Comparison of ENCODE assay signal across 7 cellular contexts in the genomic region with DNA sequence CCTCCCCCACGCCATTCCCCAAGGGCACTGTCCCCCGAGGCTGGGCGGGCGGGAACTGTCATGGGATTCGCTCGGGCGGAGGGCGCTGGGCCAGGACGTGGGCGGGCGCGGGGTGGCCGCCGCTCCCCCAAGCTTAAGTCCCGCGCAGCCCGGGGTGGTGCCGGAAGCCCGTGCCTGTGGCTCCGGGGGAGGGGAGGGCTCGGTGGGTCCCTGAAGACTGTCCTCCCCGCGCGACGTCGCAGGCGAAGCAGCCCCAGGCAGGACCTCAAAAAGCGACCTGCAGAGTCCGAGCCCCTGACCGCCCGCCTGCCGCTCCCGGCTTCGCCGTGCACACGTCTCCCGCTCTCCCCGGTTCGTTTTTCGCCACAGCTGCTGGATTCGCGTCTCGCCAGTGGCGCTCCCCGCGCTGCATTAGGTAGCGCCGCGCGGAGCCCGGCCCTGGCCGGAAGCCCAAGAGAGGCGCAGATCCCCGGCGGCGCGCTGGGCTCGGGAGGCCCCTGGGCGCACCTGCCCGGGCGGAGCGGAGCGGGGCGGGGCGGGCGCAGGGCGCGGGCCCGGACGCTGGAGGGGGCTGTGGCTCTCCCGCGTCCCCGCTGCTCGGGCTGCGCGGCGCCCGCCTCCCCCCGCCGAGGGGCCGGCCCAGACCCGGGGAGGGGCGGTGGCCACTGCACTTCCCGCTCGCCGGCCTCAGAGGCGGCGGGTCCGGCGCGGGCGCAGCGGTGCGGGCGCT. TPM values are rescaled to one million over a fixed set of nuclear protein-coding genes. Genes with fewer than 3 reads are reported as not detected.
DNase-seq lines count a peak whose midpoint lies in the region; ATAC-seq and TF ChIP-seq lines count a peak whose summit lies in the region.

TSS of gene FARP1 (plus strand) at position 668 of the 730 bp plus-strand sequence. CDS start 70,149 bp downstream, outside the sequence.

- 14% methylated on average over 18 of the region's 95 CpGs for WGBS in SK-N-SH (ENCODE audit: low lambda C conversion rate)

- TF ChIP-seq RAD21 in SK-N-SH (IDR thresholded peaks at IDR 0.05; ENCODE audit: low read length), result peak; percentile 59

- DNase-seq in GM10248 (ENCODE audit: extremely low spot score) (peak; percentile 65), SK-N-SH (peak; percentile 95), coronary artery (ENCODE audit: low spot score) (peak; percentile 82), kidney glomerular epithelial cell (lab: John Stamatoyannopoulos, UW) (peak; percentile 24)
- no peak for DNase-seq in Jurkat, Clone E6-1 (ENCODE audit: low read depth, low spot score)
- DNase-seq in stimulated activated CD4-positive, alpha-beta T cell treated with anti-CD3 and anti-CD28 coated beads, Interleukin-1b, Interleukin-23, amount 100 ng/mL, for 48 hours, result peak; percentile 40

- CTCF ChIA-PET in GM10248 (lab: Yijun Ruan, JAX), result no interaction called here
- CTCF ChIA-PET in SK-N-SH (lab: Yijun Ruan, JAX), result interaction anchor here (0.6 to 1.6 kb wide), 12 partner anchors 10 to 531 kb away, joined by 3 to 10 read pairs (median 4); no protein-coding TSS in a partner anchor

- H3K36me3 ChIP-seq in SK-N-SH (replicated peaks in 1 of 2; ENCODE audit: control insufficient read depth in 1 of 2, insufficient read depth in 2 of 2, low read length in 1 of 2), result no peaks in the 10 kb centered on the region

- peaks cover 30% of the 10 kb centered on the region for H4K20me1 ChIP-seq in SK-N-SH (ENCODE audit: insufficient read depth)

- peak; percentile 36 for TF ChIP-seq CTCF in GM10248 (IDR thresholded peaks at IDR 0.05; ENCODE audit: control extremely low read depth, extremely low read depth, low read depth, missing control alignments)
- TF ChIP-seq CTCF in SK-N-SH (IDR thresholded peaks at IDR 0.05), result no peak; the same call in 1 of the 2 replicates
- TF ChIP-seq CTCF in coronary artery (IDR thresholded peaks at IDR 0.05), result peak; percentile 32

- peak within 1 kb of the TSS; percentile 29 for H3K4me3 ChIP-seq in Jurkat, Clone E6-1 (ENCODE audit: low read length)
- H3K4me3 ChIP-seq in SK-N-SH (ENCODE audit: low read depth in 2 of 2, low read length in 1 of 2), result peak within 1 kb of the TSS; percentile 79 to 81
- peak within 1 kb of the TSS; percentile 96 for H3K4me3 ChIP-seq in coronary artery

- no peak for TF ChIP-seq EP300 in SK-N-SH (IDR thresholded peaks at IDR 0.05; ENCODE audit: borderline replicate concordance in 1 of 2, low read depth in 1 of 2, low read length in 1 of 2)

- H3K27ac ChIP-seq in SK-N-SH (ENCODE audit: low read depth in 2 of 2, low read length in 1 of 2), result peak within 1 kb of the TSS; percentile 53 to 60; a peak in 3 of 4 replicates
- H3K27ac ChIP-seq in coronary artery, result peak within 1 kb of the TSS; percentile 28 to 83

- peaks cover 25 to 28% of the 10 kb centered on the region in 2 experiments for H3K4me1 ChIP-seq in SK-N-SH (ENCODE audit: control insufficient read depth in 1 of 2, insufficient read depth in 2 of 2, low read depth in 1 of 2, low read length in 1 of 2)

- H3F3A ChIP-seq in SK-N-SH (replicated peaks; ENCODE audit: insufficient read depth), result no peaks in the 10 kb centered on the region

- POLR2A ChIA-PET in GM10248 (lab: Yijun Ruan, JAX) (no interaction called here), SK-N-SH (lab: Yijun Ruan, JAX) (interaction anchor here (0.6 kb wide), 1 partner anchor 20 kb away, joined by 3 read pairs; no protein-coding TSS in a partner anchor)

- peak; percentile 88 for ATAC-seq in GM21737 (IDR thresholded peaks at IDR 0.05; ENCODE audit: unreplicated experiment)

- H3K79me2 ChIP-seq in SK-N-SH (ENCODE audit: insufficient read depth), result peaks cover 38% of the 10 kb centered on the region

- no peaks in the 10 kb centered on the region for H3K9me2 ChIP-seq in SK-N-SH

- H3K9ac ChIP-seq in SK-N-SH, result peak within 1 kb of the TSS; percentile 80

- H3K27me3 ChIP-seq in SK-N-SH (ENCODE audit: insufficient read depth), result no peaks in the 10 kb centered on the region

- no peaks in the 10 kb centered on the region for H3K9me3 ChIP-seq in SK-N-SH

- H3K4me2 ChIP-seq in SK-N-SH, result peak within 1 kb of the TSS; percentile 86

- peak within 1 kb of the TSS; percentile 78; the same call in 1 of the 2 replicates for H2AFZ ChIP-seq in SK-N-SH (ENCODE audit: low read depth)

TF ChIP-seq in SK-N-SH, 30 proteins besides CTCF, POLR2A, EP300 and RAD21:
- TF ChIP-seq GATA2 (CRISPR knock-in tag; IDR thresholded peaks at IDR 0.05) (no peak), GABPA (IDR thresholded peaks at IDR 0.05; ENCODE audit: low read depth) (no peak), SMC3 (IDR thresholded peaks at IDR 0.05; ENCODE audit: low read depth, low read length) (peak; percentile 60), NRF1 (IDR thresholded peaks at IDR 0.05; ENCODE audit: low read depth, low read length) (0 out of 2 replicates have a peak, but pooled peaks have one; percentile 22)
TF ChIP-seq in SK-N-SH: peak in this region for 2.

RNA-seq across cellular contexts. Expression of gene FARP1, which starts in this region (rescaled TPM):
- polyA plus RNA-seq in Jurkat, Clone E6-1 (2012; ENCODE audit: insufficient read depth, insufficient read length), result 3.6 TPM
- polyA plus RNA-seq in SK-N-SH (2012; rRNA removed), result 10.6 and 12.0 TPM in 2 replicates
- 12.2 and 17.4 TPM in 2 replicates for polyA plus RNA-seq in SK-N-SH (2012; cell fraction: cytosol; rRNA removed)
- 34.9 and 43.7 TPM in 2 replicates for polyA plus RNA-seq in SK-N-SH (2012; cell fraction: nucleus; rRNA removed)

Comparison
In these comparisons a context has a peak if more than half of its experiments do, and no peak if none do; other contexts are left out.
1. H3K4me3 ChIP-seq: peak in every context shown above with its lines; median percentile 96 in coronary artery; 80 in SK-N-SH; 29 in Jurkat, Clone E6-1.